In genomic region chr3:16338999-16339398, GRCh38 we compare ENCODE assay signal across 8 cellular contexts.
DNase-seq lines count a peak whose midpoint lies in the region; ATAC-seq and TF ChIP-seq lines count a peak whose summit lies in the region.

No MANE protein-coding gene starts in this region.

- TF ChIP-seq CTCF in AG09319 (IDR thresholded peaks at IDR 0.05; ENCODE audit: low read depth, low read length) = no peak
- no peak for TF ChIP-seq CTCF in thoracic aorta (IDR thresholded peaks at IDR 0.05)

- ATAC-seq in Right ventricle myocardium superior (ENCODE audit: poor library complexity) (peak; percentile 57), thoracic aorta (ENCODE audit: insufficient number of reproducible peaks, low FRiP score, low read depth) (peak; percentile 91), GM18870 (IDR thresholded peaks at IDR 0.05; ENCODE audit: unreplicated experiment) (no peak)

- H3K9me3 ChIP-seq in thoracic aorta = no peaks in the 10 kb centered on the region

- no peak overlapping the region for H3K4me3 ChIP-seq in thoracic aorta

- no peaks in the 10 kb centered on the region for H3K27me3 ChIP-seq in thoracic aorta (replicated peaks; ENCODE audit: insufficient read depth)

- peak overlapping the region; percentile 42 to 45 for H3K27ac ChIP-seq in thoracic aorta

- H3K36me3 ChIP-seq in thoracic aorta = no peaks in the 10 kb centered on the region

- intact Hi-C loops in Right ventricle myocardium superior (cut with DNase I) = no loop called here

- DNase-seq in AG09319 (ENCODE audit: extremely low read depth, low read depth) (peak; percentile 97), H4 (ENCODE audit: low spot score) (peak; percentile 50), SKM-1 (lab: John Stamatoyannopoulos, UW; ENCODE audit: unreplicated experiment) (peak; percentile 27), Right ventricle myocardium superior (no peak), thoracic aorta (ENCODE audit: low spot score) (peak; percentile 25), DMS153 (lab: John Stamatoyannopoulos, UW) (no peak), ureter (ENCODE audit: low spot score) (no peak)

- peaks cover 12 to 30% of the 10 kb centered on the region in 2 donors for H3K4me1 ChIP-seq in thoracic aorta (ENCODE audit: control insufficient read depth in 1 of 2, low read depth in 2 of 2)

Comparison
In these comparisons a context has a peak if more than half of its experiments do, and no peak if none do; other contexts are left out.
1. DNase-seq: peak in AG09319 (single experiment), H4 (single experiment), SKM-1 (single experiment) and thoracic aorta (single experiment); none in Right ventricle myocardium superior (single experiment), DMS153 (single experiment) and ureter (single experiment).